1 cellular context compared by ENCODE assay signal in genomic region chr6:88443554-88443953, GRCh38.
TF ChIP-seq lines count a peak whose summit lies in the region.

No MANE protein-coding gene starts in this region.

TF ChIP-seq in GM12878, 131 proteins besides CTCF, POLR2A, EP300 and RAD21 (continued from another document):
- TF ChIP-seq, protein P1, sequence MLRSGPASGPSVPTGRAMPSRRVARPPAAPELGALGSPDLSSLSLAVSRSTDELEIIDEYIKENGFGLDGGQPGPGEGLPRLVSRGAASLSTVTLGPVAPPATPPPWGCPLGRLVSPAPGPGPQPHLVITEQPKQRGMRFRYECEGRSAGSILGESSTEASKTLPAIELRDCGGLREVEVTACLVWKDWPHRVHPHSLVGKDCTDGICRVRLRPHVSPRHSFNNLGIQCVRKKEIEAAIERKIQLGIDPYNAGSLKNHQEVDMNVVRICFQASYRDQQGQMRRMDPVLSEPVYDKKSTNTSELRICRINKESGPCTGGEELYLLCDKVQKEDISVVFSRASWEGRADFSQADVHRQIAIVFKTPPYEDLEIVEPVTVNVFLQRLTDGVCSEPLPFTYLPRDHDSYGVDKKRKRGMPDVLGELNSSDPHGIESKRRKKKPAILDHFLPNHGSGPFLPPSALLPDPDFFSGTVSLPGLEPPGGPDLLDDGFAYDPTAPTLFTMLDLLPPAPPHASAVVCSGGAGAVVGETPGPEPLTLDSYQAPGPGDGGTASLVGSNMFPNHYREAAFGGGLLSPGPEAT (IDR thresholded peaks at IDR 0.05; ENCODE audit: low read depth) = peak; percentile 50; the same call in 1 of the 2 replicates
- TF ChIP-seq CREM (IDR thresholded peaks at IDR 0.05; ENCODE audit: low read depth) (no peak), SREBF1 (IDR thresholded peaks at IDR 0.05; ENCODE audit: low read length) (no peak)
